In genomic region chr2:3584076-3584475, GRCh38 we compare ENCODE assay signal across 20 cellular contexts. TPM values are rescaled to one million over a fixed set of nuclear protein-coding genes. Genes with fewer than 3 reads are reported as not detected.
DNase-seq lines count a peak whose midpoint lies in the region; ATAC-seq and TF ChIP-seq lines count a peak whose summit lies in the region.
"Had no signal": no experiment of that assay in that cellular context is flagged by ENCODE, and none has a peak within 500 bp of the region (broad histone marks: within the 10 kb centered on the region; RNA-seq: fewer than 3 reads in every experiment).

No MANE protein-coding gene starts in this region.

- TF ChIP-seq CTCF in lower lobe of right lung (IDR thresholded peaks at IDR 0.05), result no peak
- TF ChIP-seq CTCF in stomach (IDR thresholded peaks at IDR 0.05), result no peak
- no peak for TF ChIP-seq CTCF in foreskin keratinocyte (conservative IDR thresholded peaks at IDR 0.05)

- no peaks in the 10 kb centered on the region for H3K27me3 Mint-ChIP-seq in stimulated activated naive B cell treated with anti-CD40 and anti-IgM and Interleukin-4, amounts not matched to agents 10 μg/mL and 1 μg/mL and 100 μg/mL, for 72 hours
- H3K27me3 Mint-ChIP-seq: central memory CD8-positive, alpha-beta T cell; naive B cell had no signal

- no peak for DNase-seq in lower lobe of right lung
- DNase-seq in stomach, result no peak
- no peak for DNase-seq in foreskin keratinocyte
- DNase-seq in stimulated activated naive B cell treated with anti-CD40 and anti-IgM and Interleukin-4, amounts not matched to agents 10 μg/mL and 1 μg/mL and 100 μg/mL, for 72 hours, result no peak
- DNase-seq: activated CD4-positive, alpha-beta T cell treated with anti-CD3 and anti-CD28 coated beads for 48 hours; activated effector memory CD4-positive, alpha-beta T cell treated with anti-CD3 and anti-CD28 coated beads, Interleukin-2, amount 50 U/mL, for 16 hours; AML-193; COR-L47; glutamatergic neuron; naive B cell; NCI-H1092 treated with DMSO at 0.1 percent for 48 hours; NCI-H2029 treated with DMSO at 0.1 percent for 48 hours; NCI-H446 treated with DMSO at 0.1 percent for 48 hours; stimulated activated CD4-positive, alpha-beta T cell treated with anti-CD3 and anti-CD28 coated beads, Interleukin-4, amount 100 ng/mL, for 4 hours had no signal

- TF ChIP-seq EP300 in stomach (IDR thresholded peaks at IDR 0.05), result no peak

- no peaks in the 10 kb centered on the region for H3K9me3 Mint-ChIP-seq in stimulated activated naive B cell treated with anti-CD40 and anti-IgM and Interleukin-4, amounts not matched to agents 10 μg/mL and 1 μg/mL and 100 μg/mL, for 72 hours
- H3K9me3 Mint-ChIP-seq: central memory CD8-positive, alpha-beta T cell; naive B cell had no signal

- H3K4me3 Mint-ChIP-seq in stimulated activated naive B cell treated with anti-CD40 and anti-IgM and Interleukin-4, amounts not matched to agents 10 μg/mL and 1 μg/mL and 100 μg/mL, for 72 hours, result no peak overlapping the region
- H3K4me3 Mint-ChIP-seq: central memory CD8-positive, alpha-beta T cell; naive B cell had no signal

- H3K9me3 ChIP-seq in lower lobe of right lung (no peaks in the 10 kb centered on the region), stomach (no peaks in the 10 kb centered on the region)

- H3K36me3 ChIP-seq in lower lobe of right lung, result peaks cover 57% of the 10 kb centered on the region
- peaks cover 35 to 51% (median 51%) of the 10 kb centered on the region in 4 donors for H3K36me3 ChIP-seq in stomach

- no peaks in the 10 kb centered on the region for H3K27me3 ChIP-seq in lower lobe of right lung (ENCODE audit: low read depth)
- H3K27me3 ChIP-seq in stomach, result no peaks in the 10 kb centered on the region
- no peaks in the 10 kb centered on the region for H3K27me3 ChIP-seq in foreskin keratinocyte

- peaks cover 8 to 12% of the 10 kb centered on the region in 2 donors for H3K4me1 Mint-ChIP-seq in stimulated activated naive B cell treated with anti-CD40 and anti-IgM and Interleukin-4, amounts not matched to agents 10 μg/mL and 1 μg/mL and 100 μg/mL, for 72 hours

- TF ChIP-seq POLR2A in GM19099 (IDR thresholded peaks at IDR 0.05; ENCODE audit: extremely low read depth, insufficient read length, low read depth), result peak; percentile 19
- no peak for TF ChIP-seq POLR2A in stomach (IDR thresholded peaks at IDR 0.05)

- ATAC-seq in SK-N-SH treated with all-trans-retinoic acid at 6 μM for 48 hours, result peak; percentile 9
- ATAC-seq in lower lobe of right lung, result no peak
- ATAC-seq in foreskin keratinocyte, result no peak
- no peak for ATAC-seq in HG03460 (IDR thresholded peaks at IDR 0.05; ENCODE audit: unreplicated experiment)
- ATAC-seq in stimulated activated naive B cell treated with anti-CD40 and anti-IgM and Interleukin-4, amounts not matched to agents 10 μg/mL and 1 μg/mL and 100 μg/mL, for 72 hours (replicated peaks), result no peak

- H3K4me1 ChIP-seq in lower lobe of right lung, result peaks cover 8% of the 10 kb centered on the region
- peaks cover 19 to 61% (median 29%) of the 10 kb centered on the region in 4 donors for H3K4me1 ChIP-seq in stomach
- H3K4me1 ChIP-seq in foreskin keratinocyte, result peaks cover 3% of the 10 kb centered on the region

- H3K4me3 ChIP-seq in lower lobe of right lung (no peak overlapping the region), stomach (no peak overlapping the region)
- H3K4me3 ChIP-seq: lung, smooth muscle cell had no signal

- intact Hi-C loops in lower lobe of right lung (cut with DNase I), result no loop called here
- intact Hi-C loops in stomach (cut with DNase I; ENCODE audit: low total_unique reads), result no loop called here

- WGBS in stomach, 5 donors, result 70 to 84% (median 74%) methylated on average over 6 of the region's 6 CpGs

- H3K36me3 Mint-ChIP-seq in stimulated activated naive B cell treated with anti-CD40 and anti-IgM and Interleukin-4, amounts not matched to agents 10 μg/mL and 1 μg/mL and 100 μg/mL, for 72 hours, result peaks cover 44 to 58% of the 10 kb centered on the region in 2 donors

- no peak overlapping the region for H3K27ac Mint-ChIP-seq in stimulated activated naive B cell treated with anti-CD40 and anti-IgM and Interleukin-4, amounts not matched to agents 10 μg/mL and 1 μg/mL and 100 μg/mL, for 72 hours
- H3K27ac Mint-ChIP-seq: naive B cell had no signal

- H3K27ac ChIP-seq in lower lobe of right lung (peak overlapping the region; percentile 80), stomach (peak overlapping the region in 4 of 5 donors; percentile 76 to 86 (median 82)), foreskin keratinocyte (no peak overlapping the region)

TF ChIP-seq in SK-N-SH treated with all-trans-retinoic acid at 6 μM for 48 hours, 23 proteins besides CTCF, POLR2A, EP300 and RAD21 (continues in another document):
- TF ChIP-seq BACH2 (CRISPR knock-in tag; IDR thresholded peaks at IDR 0.05; ENCODE audit: borderline replicate concordance), result no peak; the same call in 1 of the 2 replicates
- TF ChIP-seq, protein P1, sequence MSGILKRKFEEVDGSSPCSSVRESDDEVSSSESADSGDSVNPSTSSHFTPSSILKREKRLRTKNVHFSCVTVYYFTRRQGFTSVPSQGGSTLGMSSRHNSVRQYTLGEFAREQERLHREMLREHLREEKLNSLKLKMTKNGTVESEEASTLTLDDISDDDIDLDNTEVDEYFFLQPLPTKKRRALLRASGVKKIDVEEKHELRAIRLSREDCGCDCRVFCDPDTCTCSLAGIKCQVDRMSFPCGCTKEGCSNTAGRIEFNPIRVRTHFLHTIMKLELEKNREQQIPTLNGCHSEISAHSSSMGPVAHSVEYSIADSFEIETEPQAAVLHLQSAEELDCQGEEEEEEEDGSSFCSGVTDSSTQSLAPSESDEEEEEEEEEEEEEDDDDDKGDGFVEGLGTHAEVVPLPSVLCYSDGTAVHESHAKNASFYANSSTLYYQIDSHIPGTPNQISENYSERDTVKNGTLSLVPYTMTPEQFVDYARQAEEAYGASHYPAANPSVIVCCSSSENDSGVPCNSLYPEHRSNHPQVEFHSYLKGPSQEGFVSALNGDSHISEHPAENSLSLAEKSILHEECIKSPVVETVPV (CRISPR knock-in tag; IDR thresholded peaks at IDR 0.05), result peak; percentile 78
- no peak for TF ChIP-seq ZFP3 (CRISPR knock-in tag; IDR thresholded peaks at IDR 0.05)
- TF ChIP-seq, protein P2, sequence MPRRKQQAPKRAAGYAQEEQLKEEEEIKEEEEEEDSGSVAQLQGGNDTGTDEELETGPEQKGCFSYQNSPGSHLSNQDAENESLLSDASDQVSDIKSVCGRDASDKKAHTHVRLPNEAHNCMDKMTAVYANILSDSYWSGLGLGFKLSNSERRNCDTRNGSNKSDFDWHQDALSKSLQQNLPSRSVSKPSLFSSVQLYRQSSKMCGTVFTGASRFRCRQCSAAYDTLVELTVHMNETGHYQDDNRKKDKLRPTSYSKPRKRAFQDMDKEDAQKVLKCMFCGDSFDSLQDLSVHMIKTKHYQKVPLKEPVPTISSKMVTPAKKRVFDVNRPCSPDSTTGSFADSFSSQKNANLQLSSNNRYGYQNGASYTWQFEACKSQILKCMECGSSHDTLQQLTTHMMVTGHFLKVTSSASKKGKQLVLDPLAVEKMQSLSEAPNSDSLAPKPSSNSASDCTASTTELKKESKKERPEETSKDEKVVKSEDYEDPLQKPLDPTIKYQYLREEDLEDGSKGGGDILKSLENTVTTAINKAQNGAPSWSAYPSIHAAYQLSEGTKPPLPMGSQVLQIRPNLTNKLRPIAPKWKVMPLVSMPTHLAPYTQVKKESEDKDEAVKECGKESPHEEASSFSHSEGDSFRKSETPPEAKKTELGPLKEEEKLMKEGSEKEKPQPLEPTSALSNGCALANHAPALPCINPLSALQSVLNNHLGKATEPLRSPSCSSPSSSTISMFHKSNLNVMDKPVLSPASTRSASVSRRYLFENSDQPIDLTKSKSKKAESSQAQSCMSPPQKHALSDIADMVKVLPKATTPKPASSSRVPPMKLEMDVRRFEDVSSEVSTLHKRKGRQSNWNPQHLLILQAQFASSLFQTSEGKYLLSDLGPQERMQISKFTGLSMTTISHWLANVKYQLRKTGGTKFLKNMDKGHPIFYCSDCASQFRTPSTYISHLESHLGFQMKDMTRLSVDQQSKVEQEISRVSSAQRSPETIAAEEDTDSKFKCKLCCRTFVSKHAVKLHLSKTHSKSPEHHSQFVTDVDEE (CRISPR knock-in tag; IDR thresholded peaks at IDR 0.05), result peak; percentile 99
- no peak for TF ChIP-seq ARNTL (CRISPR knock-in tag; IDR thresholded peaks at IDR 0.05; ENCODE audit: borderline replicate concordance, low read depth)
- TF ChIP-seq, protein P3, sequence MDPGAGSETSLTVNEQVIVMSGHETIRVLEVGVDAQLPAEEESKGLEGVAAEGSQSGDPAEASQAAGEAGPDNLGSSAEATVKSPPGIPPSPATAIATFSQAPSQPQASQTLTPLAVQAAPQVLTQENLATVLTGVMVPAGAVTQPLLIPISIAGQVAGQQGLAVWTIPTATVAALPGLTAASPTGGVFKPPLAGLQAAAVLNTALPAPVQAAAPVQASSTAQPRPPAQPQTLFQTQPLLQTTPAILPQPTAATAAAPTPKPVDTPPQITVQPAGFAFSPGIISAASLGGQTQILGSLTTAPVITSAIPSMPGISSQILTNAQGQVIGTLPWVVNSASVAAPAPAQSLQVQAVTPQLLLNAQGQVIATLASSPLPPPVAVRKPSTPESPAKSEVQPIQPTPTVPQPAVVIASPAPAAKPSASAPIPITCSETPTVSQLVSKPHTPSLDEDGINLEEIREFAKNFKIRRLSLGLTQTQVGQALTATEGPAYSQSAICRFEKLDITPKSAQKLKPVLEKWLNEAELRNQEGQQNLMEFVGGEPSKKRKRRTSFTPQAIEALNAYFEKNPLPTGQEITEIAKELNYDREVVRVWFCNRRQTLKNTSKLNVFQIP (CRISPR knock-in tag; IDR thresholded peaks at IDR 0.05; ENCODE audit: borderline replicate concordance, low read depth), result no peak
- no peak for TF ChIP-seq OSR1 (CRISPR knock-in tag; IDR thresholded peaks at IDR 0.05)
- 0 out of 2 replicates have a peak, but pooled peaks have one; percentile 24 for TF ChIP-seq ZNF70 (CRISPR knock-in tag; IDR thresholded peaks at IDR 0.05)
- no peak for TF ChIP-seq PPARA (CRISPR knock-in tag; IDR thresholded peaks at IDR 0.05; ENCODE audit: borderline replicate concordance)

RNA-seq across cellular contexts. Expression of gene RPS7, which starts 9.0 kb away (rescaled TPM):
- total RNA-seq in lower lobe of right lung (814 TPM), stomach (1,000 to 10,000 TPM; 1,571 to 2,461 (median 2,078) TPM), foreskin keratinocyte (1,708 and 1,786 TPM in 2 replicates)
- polyA plus RNA-seq in stomach (1,000 to 10,000 TPM; 3,068 to 4,006 (median 3,110) TPM), foreskin keratinocyte (2,392 and 2,411 TPM in 2 replicates)

RNA-seq across cellular contexts. Expression of gene COLEC11, which starts 10.8 kb away (rescaled TPM):
- total RNA-seq in lower lobe of right lung, result 0.30 TPM
- total RNA-seq in stomach, result 1 to 10 TPM in 2 of 5 donors, not detected in 3; 2.0 to 4.5 TPM
- 1 to 10 TPM; 2.1 to 9.9 (median 3.3) TPM for polyA plus RNA-seq in stomach
- not detected in 2 replicates for total RNA-seq in foreskin keratinocyte
- polyA plus RNA-seq in foreskin keratinocyte, result not detected in 2 replicates

RNA-seq across cellular contexts. Expression of gene RNASEH1, which starts 25.9 kb away (rescaled TPM):
- total RNA-seq in lower lobe of right lung (17.3 TPM), stomach (10 to 100 TPM in 3 of 5 donors, 1 to 10 TPM in 2; 1.7 to 32.1 (median 13.6) TPM), foreskin keratinocyte (32.0 and 32.8 TPM in 2 replicates)
- polyA plus RNA-seq in stomach (10 to 100 TPM in 1 of 3 donors, 1 to 10 TPM in 2; 4.6 to 13.9 (median 7.9) TPM), foreskin keratinocyte (15.1 and 16.8 TPM in 2 replicates)
